ENCODE assay signal across 1 cellular context in the genomic region with DNA sequence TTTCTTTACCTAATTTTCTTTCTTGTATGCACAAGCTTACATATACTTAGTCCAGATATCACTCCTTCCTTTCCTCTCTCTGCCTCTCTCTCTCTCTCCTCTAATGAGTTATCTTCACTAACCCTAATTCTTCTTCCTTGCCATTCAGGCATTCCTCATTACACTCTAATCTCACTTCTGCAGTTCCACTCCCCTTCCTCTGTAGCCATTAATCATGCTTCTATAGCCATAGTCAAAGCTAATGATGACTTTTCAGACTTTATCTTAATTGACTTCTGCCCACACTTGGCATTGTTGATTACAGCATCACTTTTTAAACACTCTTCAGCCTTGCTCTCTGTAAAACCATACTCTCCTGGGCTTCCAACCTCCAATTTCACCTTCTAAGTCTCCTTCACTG.
A peak's percentile ranks its signal among the peaks of the same experiment; 100 is the strongest.
TF ChIP-seq lines count a peak whose summit lies in the region.

No MANE protein-coding gene starts in this region.

TF ChIP-seq in K562, 482 proteins besides CTCF, POLR2A, EP300 and RAD21 (continued from another document):
- TF ChIP-seq ZNF609 (CRISPR knock-in tag; IDR thresholded peaks at IDR 0.05; ENCODE audit: borderline replicate concordance), result no peak
- no peak for TF ChIP-seq FOS (IDR thresholded peaks at IDR 0.05; ENCODE audit: extremely low read depth, insufficient read length)
- TF ChIP-seq, protein P1, sequence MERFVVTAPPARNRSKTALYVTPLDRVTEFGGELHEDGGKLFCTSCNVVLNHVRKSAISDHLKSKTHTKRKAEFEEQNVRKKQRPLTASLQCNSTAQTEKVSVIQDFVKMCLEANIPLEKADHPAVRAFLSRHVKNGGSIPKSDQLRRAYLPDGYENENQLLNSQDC (CRISPR knock-in tag; IDR thresholded peaks at IDR 0.05), result no peak
- no peak for TF ChIP-seq ID3 (CRISPR knock-in tag; IDR thresholded peaks at IDR 0.05)
- TF ChIP-seq ID3 (tag; IDR thresholded peaks at IDR 0.05), result no peak
- peak; percentile 74 for TF ChIP-seq EGR1 (conservative IDR thresholded peaks at IDR 0.05)
- TF ChIP-seq BHLHE40 (IDR thresholded peaks at IDR 0.05; ENCODE audit: low read length), result peak; percentile 25; the same call in 1 of the 2 replicates
- peak; percentile 88 for TF ChIP-seq PYGO2 (tag; IDR thresholded peaks at IDR 0.05)
- TF ChIP-seq HDGF (IDR thresholded peaks at IDR 0.05), result no peak
- peak; percentile 68 for TF ChIP-seq RNF2 (IDR thresholded peaks at IDR 0.05)
- no peak for TF ChIP-seq CBX2 (IDR thresholded peaks at IDR 0.05; ENCODE audit: insufficient read depth, low read length, poor library complexity, severe bottlenecking)
- no peak for TF ChIP-seq ZNF232 (CRISPR knock-in tag; IDR thresholded peaks at IDR 0.05)
- TF ChIP-seq ZC3H8 (IDR thresholded peaks at IDR 0.05), result no peak
- TF ChIP-seq ZNF347 (CRISPR knock-in tag; IDR thresholded peaks at IDR 0.05; ENCODE audit: low read depth), result no peak
- no peak for TF ChIP-seq ZKSCAN3 (CRISPR knock-in tag; IDR thresholded peaks at IDR 0.05)
- TF ChIP-seq ZNF408 (CRISPR knock-in tag; IDR thresholded peaks at IDR 0.05; ENCODE audit: low read depth), result no peak
- TF ChIP-seq SIN3A (IDR thresholded peaks at IDR 0.05; ENCODE audit: borderline replicate concordance in 2 of 2, control insufficient read depth in 1 of 2, low read depth in 2 of 2, low read length in 2 of 2), result no peak
- TF ChIP-seq CTBP1 (IDR thresholded peaks at IDR 0.05; ENCODE audit: borderline replicate concordance), result peak; percentile 51; the same call in 1 of the 2 replicates
- TF ChIP-seq, protein P2, sequence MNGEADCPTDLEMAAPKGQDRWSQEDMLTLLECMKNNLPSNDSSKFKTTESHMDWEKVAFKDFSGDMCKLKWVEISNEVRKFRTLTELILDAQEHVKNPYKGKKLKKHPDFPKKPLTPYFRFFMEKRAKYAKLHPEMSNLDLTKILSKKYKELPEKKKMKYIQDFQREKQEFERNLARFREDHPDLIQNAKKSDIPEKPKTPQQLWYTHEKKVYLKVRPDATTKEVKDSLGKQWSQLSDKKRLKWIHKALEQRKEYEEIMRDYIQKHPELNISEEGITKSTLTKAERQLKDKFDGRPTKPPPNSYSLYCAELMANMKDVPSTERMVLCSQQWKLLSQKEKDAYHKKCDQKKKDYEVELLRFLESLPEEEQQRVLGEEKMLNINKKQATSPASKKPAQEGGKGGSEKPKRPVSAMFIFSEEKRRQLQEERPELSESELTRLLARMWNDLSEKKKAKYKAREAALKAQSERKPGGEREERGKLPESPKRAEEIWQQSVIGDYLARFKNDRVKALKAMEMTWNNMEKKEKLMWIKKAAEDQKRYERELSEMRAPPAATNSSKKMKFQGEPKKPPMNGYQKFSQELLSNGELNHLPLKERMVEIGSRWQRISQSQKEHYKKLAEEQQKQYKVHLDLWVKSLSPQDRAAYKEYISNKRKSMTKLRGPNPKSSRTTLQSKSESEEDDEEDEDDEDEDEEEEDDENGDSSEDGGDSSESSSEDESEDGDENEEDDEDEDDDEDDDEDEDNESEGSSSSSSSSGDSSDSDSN (IDR thresholded peaks at IDR 0.05; ENCODE audit: borderline replicate concordance in 1 of 2, low read depth in 2 of 2, low read length in 2 of 2), result no peak
- TF ChIP-seq ZKSCAN8 (CRISPR knock-in tag; IDR thresholded peaks at IDR 0.05), result no peak
- no peak for TF ChIP-seq MBD2 (IDR thresholded peaks at IDR 0.05; ENCODE audit: borderline replicate concordance, low read depth)
- TF ChIP-seq ZNF644 (tag; IDR thresholded peaks at IDR 0.05; ENCODE audit: low read depth), result no peak
- no peak for TF ChIP-seq EZH2 (IDR thresholded peaks at IDR 0.05; ENCODE audit: borderline replicate concordance, low read depth, low read length)
- no peak for TF ChIP-seq KAT8 (IDR thresholded peaks at IDR 0.05; ENCODE audit: low read depth)
- TF ChIP-seq ZBTB8A (IDR thresholded peaks at IDR 0.05; ENCODE audit: partially characterized antibody), result no peak
- peak; percentile 88 for TF ChIP-seq NBN (IDR thresholded peaks at IDR 0.05; ENCODE audit: low read depth)
- TF ChIP-seq RAD51 (IDR thresholded peaks at IDR 0.05; ENCODE audit: borderline replicate concordance, low read depth), result no peak; the same call in 1 of the 2 replicates
- peak; percentile 94 for TF ChIP-seq CBFA2T2 (conservative IDR thresholded peaks at IDR 0.05)
- no peak for TF ChIP-seq TBP (optimal IDR thresholded peaks at IDR 0.05; ENCODE audit: low read depth, low read length)
- no peak for TF ChIP-seq FOXK1 (CRISPR knock-in tag; IDR thresholded peaks at IDR 0.05; ENCODE audit: borderline replicate concordance)
